30 cellular contexts compared by ENCODE assay signal in genomic region chr10:118412132-118412531, GRCh38.
"Had no signal": no experiment of that assay in that cellular context is flagged by ENCODE, and none has a peak within 500 bp of the region (broad histone marks: within the 10 kb centered on the region; RNA-seq: fewer than 3 reads in every experiment).

No MANE protein-coding gene starts in this region.

- H3K36me3 ChIP-seq: ascending aorta, brain microvascular endothelial cell, esophagus muscularis mucosa, gastrocnemius medialis, WERI-Rb-1 had no signal

- H3K4me3 Mint-ChIP-seq: activated B cell treated with CpG ODN at 0.5 μM for 24 hours; activated CD4-positive, alpha-beta memory T cell treated with anti-CD3 and anti-CD28 coated beads, Interleukin-2, amount 10 ng/mL, durations not matched to agents 7 days and 5 days; activated naive CD4-positive, alpha-beta T cell treated with anti-CD3 and anti-CD28 coated beads, Interleukin-2, amount 10 ng/mL, durations not matched to agents 7 days and 5 days; activated naive CD8-positive, alpha-beta T cell treated with anti-CD3 and anti-CD28 coated beads, Interleukin-2, amount 10 ng/mL, durations not matched to agents 7 days and 5 days; activated T-cell treated with anti-CD3 and anti-CD28 coated beads, Interleukin-2, amount 50 U/mL, for 24 hours; activated T-cell treated with anti-CD3 and anti-CD28 coated beads, Interleukin-2, amount 50 U/mL, for 72 hours; effector memory CD8-positive, alpha-beta T cell; T-cell; T-helper 1 cell treated with Interleukin-12 subunit alpha and Interleukin-12 subunit beta and Interleukin-4 antibody, amounts not matched to agents 30 μg/mL and 1 μg/mL, for 36 hours had no signal

- H3K4me1 ChIP-seq: ascending aorta, esophagus muscularis mucosa, foreskin keratinocyte, gastrocnemius medialis had no signal

- H3K27ac ChIP-seq: ascending aorta, brain microvascular endothelial cell, esophagus muscularis mucosa, foreskin keratinocyte, gastrocnemius medialis, WERI-Rb-1 had no signal

- DNase-seq: activated B cell treated with CpG ODN at 0.5 μM for 24 hours; activated CD4-positive, alpha-beta memory T cell treated with anti-CD3 and anti-CD28 coated beads, Interleukin-2, amount 10 ng/mL, durations not matched to agents 7 days and 5 days; activated CD4-positive, alpha-beta T cell treated with anti-CD3 and anti-CD28 coated beads for 48 hours; activated CD8-positive, alpha-beta memory T cell treated with anti-CD3 and anti-CD28 coated beads, Interleukin-2, amount 50 U/mL, for 48 hours; activated gamma-delta T cell; activated naive CD4-positive, alpha-beta T cell; activated naive CD4-positive, alpha-beta T cell treated with anti-CD3 and anti-CD28 coated beads, Interleukin-2, amount 10 ng/mL, durations not matched to agents 7 days and 5 days; activated naive CD8-positive, alpha-beta T cell treated with anti-CD3 and anti-CD28 coated beads, Interleukin-2, amount 10 ng/mL, durations not matched to agents 7 days and 5 days; activated T-cell treated with anti-CD3 and anti-CD28 coated beads for 4 hours; activated T-cell treated with anti-CD3 and anti-CD28 coated beads, Interleukin-2, amount 50 U/mL, for 24 hours; activated T-cell treated with anti-CD3 and anti-CD28 coated beads, Interleukin-2, amount 50 U/mL, for 72 hours; brain microvascular endothelial cell; caudate nucleus; cortex of kidney; dermis blood vessel endothelial cell; effector CD4-positive, alpha-beta T cell; effector memory CD8-positive, alpha-beta T cell; erythroblast; foreskin keratinocyte; gastrocnemius medialis; glutamatergic neuron; SW 1271; T-cell; T-helper 9 cell; WERI-Rb-1 had no signal

- ATAC-seq: activated CD4-positive, CD25-positive, alpha-beta regulatory T cell treated with anti-CD3 and anti-CD28 coated beads, Interleukin-2, amount 50 U/mL, for 24 hours; activated naive CD4-positive, alpha-beta T cell treated with anti-CD3 and anti-CD28 coated beads, Interleukin-2, amount 50 U/mL, for 72 hours; activated T-cell treated with anti-CD3 and anti-CD28 coated beads, Interleukin-2, amount 50 U/mL, for 72 hours; effector memory CD8-positive, alpha-beta T cell; foreskin keratinocyte; gastrocnemius medialis; T-cell had no signal

- H3K9me3 Mint-ChIP-seq: activated B cell treated with CpG ODN at 0.5 μM for 24 hours; activated CD4-positive, alpha-beta memory T cell treated with anti-CD3 and anti-CD28 coated beads, Interleukin-2, amount 10 ng/mL, durations not matched to agents 7 days and 5 days; activated naive CD4-positive, alpha-beta T cell treated with anti-CD3 and anti-CD28 coated beads, Interleukin-2, amount 10 ng/mL, durations not matched to agents 7 days and 5 days; activated naive CD4-positive, alpha-beta T cell treated with anti-CD3 and anti-CD28 coated beads, Interleukin-2, amount 50 U/mL, for 72 hours; activated naive CD8-positive, alpha-beta T cell treated with anti-CD3 and anti-CD28 coated beads, Interleukin-2, amount 10 ng/mL, durations not matched to agents 7 days and 5 days; activated T-cell treated with anti-CD3 and anti-CD28 coated beads, Interleukin-2, amount 50 U/mL, for 24 hours; activated T-cell treated with anti-CD3 and anti-CD28 coated beads, Interleukin-2, amount 50 U/mL, for 72 hours; effector memory CD8-positive, alpha-beta T cell; T-cell; T-helper 1 cell treated with Interleukin-12 subunit alpha and Interleukin-12 subunit beta and Interleukin-4 antibody, amounts not matched to agents 30 μg/mL and 1 μg/mL, for 36 hours had no signal

- H3K4me1 Mint-ChIP-seq: activated B cell treated with CpG ODN at 0.5 μM for 24 hours; activated CD4-positive, alpha-beta memory T cell treated with anti-CD3 and anti-CD28 coated beads, Interleukin-2, amount 10 ng/mL, durations not matched to agents 7 days and 5 days; activated naive CD4-positive, alpha-beta T cell treated with anti-CD3 and anti-CD28 coated beads, Interleukin-2, amount 10 ng/mL, durations not matched to agents 7 days and 5 days; activated naive CD8-positive, alpha-beta T cell treated with anti-CD3 and anti-CD28 coated beads, Interleukin-2, amount 10 ng/mL, durations not matched to agents 7 days and 5 days; T-cell had no signal

- H3K9me3 ChIP-seq: ascending aorta, esophagus muscularis mucosa, gastrocnemius medialis had no signal

- H3K4me3 ChIP-seq: ascending aorta, esophagus muscularis mucosa, gastrocnemius medialis had no signal

- H3K27me3 ChIP-seq: ascending aorta, brain microvascular endothelial cell had no signal

- H3K36me3 Mint-ChIP-seq: activated naive CD4-positive, alpha-beta T cell treated with anti-CD3 and anti-CD28 coated beads, Interleukin-2, amount 10 ng/mL, durations not matched to agents 7 days and 5 days; activated naive CD4-positive, alpha-beta T cell treated with anti-CD3 and anti-CD28 coated beads, Interleukin-2, amount 50 U/mL, for 72 hours; activated naive CD8-positive, alpha-beta T cell treated with anti-CD3 and anti-CD28 coated beads, Interleukin-2, amount 10 ng/mL, durations not matched to agents 7 days and 5 days; T-cell had no signal

- H3K27ac Mint-ChIP-seq: activated B cell treated with CpG ODN at 0.5 μM for 24 hours; activated CD4-positive, alpha-beta memory T cell treated with anti-CD3 and anti-CD28 coated beads, Interleukin-2, amount 10 ng/mL, durations not matched to agents 7 days and 5 days; activated naive CD4-positive, alpha-beta T cell treated with anti-CD3 and anti-CD28 coated beads, Interleukin-2, amount 10 ng/mL, durations not matched to agents 7 days and 5 days; activated naive CD4-positive, alpha-beta T cell treated with anti-CD3 and anti-CD28 coated beads, Interleukin-2, amount 50 U/mL, for 72 hours; activated naive CD8-positive, alpha-beta T cell treated with anti-CD3 and anti-CD28 coated beads, Interleukin-2, amount 10 ng/mL, durations not matched to agents 7 days and 5 days; activated T-cell treated with anti-CD3 and anti-CD28 coated beads, Interleukin-2, amount 50 U/mL, for 24 hours; activated T-cell treated with anti-CD3 and anti-CD28 coated beads, Interleukin-2, amount 50 U/mL, for 72 hours; effector memory CD8-positive, alpha-beta T cell; T-cell; T-helper 1 cell treated with Interleukin-12 subunit alpha and Interleukin-12 subunit beta and Interleukin-4 antibody, amounts not matched to agents 30 μg/mL and 1 μg/mL, for 36 hours had no signal
